In the genomic region with DNA sequence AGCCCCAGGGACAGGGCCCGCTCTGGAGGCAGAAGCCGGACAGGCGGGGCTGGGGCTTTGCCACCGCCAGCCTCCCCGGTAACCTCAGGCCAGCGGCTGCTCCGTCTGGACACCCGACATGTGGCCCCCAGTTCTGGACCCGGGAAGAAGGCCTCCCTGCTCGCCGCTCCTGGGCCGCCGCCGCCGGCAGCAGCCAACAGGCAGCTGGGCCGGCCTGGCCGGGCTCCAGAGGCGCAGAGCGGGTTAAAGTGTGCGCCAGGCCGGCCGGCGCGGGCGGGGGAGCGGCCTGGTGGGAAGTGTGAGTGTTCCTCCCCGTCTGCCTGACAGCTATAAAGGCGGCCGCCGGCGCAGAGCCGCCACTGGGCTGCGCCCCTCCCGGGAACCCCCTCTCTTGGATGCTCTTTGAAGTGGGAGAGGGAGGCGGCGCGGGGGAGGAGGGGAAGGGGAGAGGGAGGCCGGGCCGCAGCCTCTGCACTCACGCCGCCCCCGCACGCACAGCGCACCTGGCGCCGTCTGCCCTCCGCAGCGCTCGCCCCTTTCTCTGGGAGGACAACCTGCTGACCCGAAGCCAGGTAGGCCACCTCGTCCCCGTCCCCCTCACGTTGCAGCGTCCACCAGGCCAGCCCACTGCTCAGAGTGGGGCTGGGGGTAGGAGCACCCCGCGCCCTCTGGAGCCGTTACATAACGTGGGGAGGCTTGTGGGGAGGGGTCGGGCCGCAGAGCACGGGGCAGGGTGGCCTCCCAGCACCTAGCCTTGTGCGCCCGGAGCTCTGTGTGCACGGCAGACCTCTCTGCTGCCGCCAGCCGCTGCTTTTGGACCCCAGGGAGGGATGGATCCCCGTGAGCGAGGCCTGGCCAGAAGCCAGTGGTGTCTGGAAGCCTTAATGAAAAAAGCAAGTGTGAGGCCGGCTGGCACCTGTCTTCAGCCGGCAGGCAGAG, we compare ENCODE assay signal across 10 cellular contexts. TPM values are rescaled to one million over a fixed set of nuclear protein-coding genes. Genes with fewer than 3 reads are reported as not detected.
DNase-seq lines count a peak whose midpoint lies in the region; ATAC-seq and TF ChIP-seq lines count a peak whose summit lies in the region.
"Had no signal": no experiment of that assay in that cellular context is flagged by ENCODE, and none has a peak within 500 bp of the region (broad histone marks: within the 10 kb centered on the region; RNA-seq: fewer than 3 reads in every experiment).

A gene (plus strand): TSS at position 359 of the 939 bp plus-strand sequence. CDS start 2,009 bp downstream, outside the sequence.

- H3K9me3 ChIP-seq in endodermal cell (ENCODE audit: control insufficient read depth, low read length), result no peaks in the 10 kb centered on the region
- no peaks in the 10 kb centered on the region for H3K9me3 ChIP-seq in mucosa of descending colon
- H3K9me3 ChIP-seq in stomach smooth muscle (ENCODE audit: control insufficient read depth in 2 of 2, low read length in 2 of 2), result no peaks in the 10 kb centered on the region

- no peak within 1 kb of the TSS for H3K27ac Mint-ChIP-seq in endodermal cell
- no peak within 1 kb of the TSS for H3K27ac Mint-ChIP-seq in immature natural killer cell
- H3K27ac Mint-ChIP-seq: T-helper 1 cell treated with Interleukin-12 subunit alpha and Interleukin-12 subunit beta and Interleukin-4 antibody, amounts not matched to agents 30 μg/mL and 1 μg/mL, for 36 hours had no signal

- DNase-seq in activated effector memory CD4-positive, alpha-beta T cell treated with anti-CD3 and anti-CD28 coated beads, Interleukin-2, amount 50 U/mL, for 16 hours, result peak; percentile 70
- DNase-seq in activated effector memory CD4-positive, alpha-beta T cell treated with Interleukin-2 at 50 U/mL for 16 hours, result no peak
- DNase-seq in T follicular helper cell (ENCODE audit: low read depth) (peak; percentile 20), endodermal cell (peak; percentile 84), mucosa of descending colon (peak in 2 of 3 donors; percentile 46 to 66), T-helper 9 cell (no peak), immature natural killer cell (no peak)

- H3K4me1 ChIP-seq in endodermal cell (ENCODE audit: control insufficient read depth, insufficient read depth, low read length) (no peaks in the 10 kb centered on the region), mucosa of descending colon (ENCODE audit: low read depth) (peaks cover 8% of the 10 kb centered on the region), stomach smooth muscle (ENCODE audit: control insufficient read depth, insufficient read depth, low read length) (peaks cover 30% of the 10 kb centered on the region)

- H3K36me3 Mint-ChIP-seq in endodermal cell (ENCODE audit: low read depth) (no peaks in the 10 kb centered on the region), immature natural killer cell (no peaks in the 10 kb centered on the region)
- H3K36me3 Mint-ChIP-seq: CD8-positive, alpha-beta memory T cell had no signal

- peak; percentile 57 for ATAC-seq in mucosa of descending colon

- H3K4me3 ChIP-seq in endodermal cell (ENCODE audit: low read length), result no peak within 1 kb of the TSS
- no peak within 1 kb of the TSS for H3K4me3 ChIP-seq in mucosa of descending colon
- H3K4me3 ChIP-seq in stomach smooth muscle (ENCODE audit: low read length in 2 of 2), result peak within 1 kb of the TSS; percentile 67 to 73

- intact Hi-C loops in mucosa of descending colon (cut with DNase I, micrococcal nuclease), result loop anchor here (5.0 kb wide), 2 partner anchors 183 to 193 kb away; no protein-coding TSS in a partner anchor

- H3K27ac ChIP-seq in endodermal cell (ENCODE audit: low read depth, low read length), result peak within 1 kb of the TSS; percentile 44
- peak within 1 kb of the TSS; percentile 24 for H3K27ac ChIP-seq in stomach smooth muscle (ENCODE audit: low read length)

- H3K27me3 Mint-ChIP-seq in endodermal cell (ENCODE audit: insufficient read depth) (peaks cover 14% of the 10 kb centered on the region), immature natural killer cell (ENCODE audit: low read depth in 3 of 3) (peaks cover 2 to 11% (median 9%) of the 10 kb centered on the region in 3 donors)

- H3K27me3 ChIP-seq in endodermal cell (ENCODE audit: control insufficient read depth, insufficient read depth, low read length, poor library complexity, severe bottlenecking) (peaks cover 11% of the 10 kb centered on the region), stomach smooth muscle (ENCODE audit: control insufficient read depth in 1 of 2, insufficient read depth in 2 of 2, low read length in 2 of 2) (no peaks in the 10 kb centered on the region)

- WGBS in endodermal cell (ENCODE audit: insufficient coverage in 1 of 2, insufficient read length in 1 of 2), 2 experiments, result 35 to 36% methylated on average over 26 to 70 of the region's 70 CpGs

- no peaks in the 10 kb centered on the region for H3K9me3 Mint-ChIP-seq in endodermal cell
- H3K9me3 Mint-ChIP-seq in immature natural killer cell, result no peaks in the 10 kb centered on the region
- H3K9me3 Mint-ChIP-seq: CD8-positive, alpha-beta memory T cell; T-helper 1 cell treated with Interleukin-12 subunit alpha and Interleukin-12 subunit beta and Interleukin-4 antibody, amounts not matched to agents 30 μg/mL and 1 μg/mL, for 36 hours had no signal

- no peaks in the 10 kb centered on the region for H3K36me3 ChIP-seq in endodermal cell (ENCODE audit: control insufficient read depth, insufficient read depth, low read length)
- no peaks in the 10 kb centered on the region for H3K36me3 ChIP-seq in mucosa of descending colon (ENCODE audit: low read depth)
- H3K36me3 ChIP-seq in stomach smooth muscle (ENCODE audit: control insufficient read depth in 2 of 2, insufficient read depth in 2 of 2, low read length in 2 of 2), result no peaks in the 10 kb centered on the region

- H3K9ac ChIP-seq in endodermal cell (ENCODE audit: extremely low read depth, low read length, poor library complexity, severe bottlenecking) (no peak within 1 kb of the TSS), stomach smooth muscle (ENCODE audit: low read length in 2 of 2) (peak within 1 kb of the TSS in 1 of 2 donors; percentile 48)

- TF ChIP-seq CTCF in endodermal cell (conservative IDR thresholded peaks at IDR 0.05) (no peak), mucosa of descending colon (IDR thresholded peaks at IDR 0.05) (no peak)

- H3K4me3 Mint-ChIP-seq in endodermal cell, result peak within 1 kb of the TSS; percentile 35
- H3K4me3 Mint-ChIP-seq in immature natural killer cell, result no peak within 1 kb of the TSS
- H3K4me3 Mint-ChIP-seq: CD8-positive, alpha-beta memory T cell; T-helper 1 cell treated with Interleukin-12 subunit alpha and Interleukin-12 subunit beta and Interleukin-4 antibody, amounts not matched to agents 30 μg/mL and 1 μg/mL, for 36 hours had no signal

- H3K4me1 Mint-ChIP-seq in endodermal cell (peaks cover 4% of the 10 kb centered on the region), immature natural killer cell (no peaks in the 10 kb centered on the region)

RNA-seq across cellular contexts. Expression of the gene that starts here (rescaled TPM):
- total RNA-seq in endodermal cell (under 1 TPM; 0.18 to 0.93 TPM), mucosa of descending colon (1 to 10 TPM; 1.3 to 2.7 (median 1.5) TPM)
- 2.2 TPM for polyA plus RNA-seq in endodermal cell (2013, experiment 1 of 2)
- polyA plus RNA-seq in endodermal cell (2013, experiment 2 of 2), result 3.0 TPM
- not detected for polyA plus RNA-seq in immature natural killer cell
- total RNA-seq: CD8-positive, alpha-beta memory T cell had no signal
- polyA plus RNA-seq: CD8-positive, alpha-beta memory T cell had no signal

Comparison
In these comparisons a context has a peak if more than half of its experiments do, and no peak if none do; other contexts are left out.
1. DNase-seq: peak in activated effector memory CD4-positive, alpha-beta T cell treated with anti-CD3 and anti-CD28 coated beads, Interleukin-2, amount 50 U/mL, for 16 hours (single experiment), T follicular helper cell (single experiment), endodermal cell (single experiment) and mucosa of descending colon (2 of 3); none in activated effector memory CD4-positive, alpha-beta T cell treated with Interleukin-2 at 50 U/mL for 16 hours (single experiment), T-helper 9 cell (single experiment) and immature natural killer cell (0 of 3).
2. H3K4me3 ChIP-seq: peak in stomach smooth muscle (2 of 2); none in endodermal cell (single experiment) and mucosa of descending colon (single experiment).